10 cellular contexts compared by ENCODE assay signal in the genomic region with DNA sequence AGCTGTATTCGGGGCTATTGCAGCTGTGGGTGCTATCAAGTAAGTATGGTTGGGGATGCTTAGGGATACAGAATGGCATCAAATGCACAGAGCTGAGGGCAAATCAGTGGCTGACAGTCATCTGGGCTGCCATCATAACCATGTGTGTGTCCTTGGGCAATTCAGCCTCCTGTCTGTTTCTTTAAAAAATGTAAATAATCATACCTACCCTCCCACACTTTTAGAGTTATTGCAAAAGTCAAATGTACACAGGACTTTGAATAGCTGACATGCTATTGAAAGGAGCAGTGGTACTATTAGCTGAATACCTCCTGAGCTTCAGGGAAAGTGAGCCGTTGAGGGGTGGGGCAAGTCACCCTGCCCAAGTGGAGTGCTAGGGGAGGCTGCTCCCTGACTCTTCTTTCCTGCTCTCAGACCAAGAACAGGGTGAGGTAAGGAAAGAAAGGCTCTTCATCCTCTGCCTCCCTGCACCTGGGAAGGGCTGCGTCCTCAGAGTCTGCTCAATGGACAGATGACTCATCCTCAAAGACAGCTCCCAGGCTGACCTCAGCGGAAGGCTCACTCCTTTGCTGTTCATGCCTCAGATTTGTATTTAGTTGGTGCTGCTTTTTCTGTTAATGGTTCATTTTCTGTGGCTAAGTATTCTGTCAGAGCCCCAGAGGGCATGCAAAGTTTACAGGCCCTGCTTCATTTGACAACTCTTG. TPM values are rescaled to one million over a fixed set of nuclear protein-coding genes. Genes with fewer than 3 reads are reported as not detected.
A peak's percentile ranks its signal among the peaks of the same experiment; 100 is the strongest.
DNase-seq lines count a peak whose midpoint lies in the region; ATAC-seq and TF ChIP-seq lines count a peak whose summit lies in the region.
"Had no signal": no experiment of that assay in that cellular context is flagged by ENCODE, and none has a peak within 500 bp of the region (broad histone marks: within the 10 kb centered on the region; RNA-seq: fewer than 3 reads in every experiment).

No MANE protein-coding gene starts in this region.

- TF ChIP-seq CTCF in 22Rv1 (IDR thresholded peaks at IDR 0.05) (no peak), GM13977 (IDR thresholded peaks at IDR 0.05; ENCODE audit: extremely low read depth, insufficient read depth, missing control alignments) (no peak)

- peak; percentile 77 for ATAC-seq in GM21390 (IDR thresholded peaks at IDR 0.05; ENCODE audit: unreplicated experiment)
- ATAC-seq in HG03280 (IDR thresholded peaks at IDR 0.05; ENCODE audit: unreplicated experiment): no peak
- ATAC-seq in HG03457 (IDR thresholded peaks at IDR 0.05; ENCODE audit: unreplicated experiment): no peak

- in situ Hi-C loops in GM13977 (cut with MboI; ENCODE audit: low pct_unique_long_range_greater_than_20kb, low sequenced_read_pairs, unreplicated experiment): no loop called here

- H3K9me3 ChIP-seq in MG63: no peaks in the 10 kb centered on the region

- H3K27ac ChIP-seq in 22Rv1: peak overlapping the region; percentile 19; the same call in 1 of the 2 replicates
- H3K27ac ChIP-seq: cardiac muscle cell had no signal

- no peaks in the 10 kb centered on the region for H3K27me3 ChIP-seq in MG63

- DNase-seq in MG63: peak; percentile 67
- DNase-seq in fibroblast of peridontal ligament (ENCODE audit: extremely low read depth): peak; percentile 68
- DNase-seq in GM13977 (ENCODE audit: low spot score): no peak
- DNase-seq in SKM-1 (lab: John Stamatoyannopoulos, UW; ENCODE audit: unreplicated experiment): no peak
- DNase-seq: NCI-H146 had no signal

- H3K36me3 ChIP-seq in MG63: no peaks in the 10 kb centered on the region
- H3K36me3 ChIP-seq: cardiac muscle cell had no signal

- no peak overlapping the region for H3K4me3 ChIP-seq in MG63
- H3K4me3 ChIP-seq: cardiac muscle cell had no signal

RNA-seq across cellular contexts. Expression of gene BZW1, which starts 54.9 kb away (rescaled TPM):
- 281 and 464 TPM in 2 replicates for total RNA-seq in MG63 (2014; rRNA removed; shearing (Covaris generic); ENCODE audit: low replicate concordance)

Comparison
In these comparisons a context has a peak if more than half of its experiments do, and no peak if none do; other contexts are left out.
1. DNase-seq: peak in MG63 (single experiment) and fibroblast of peridontal ligament (single experiment); none in GM13977 (single experiment) and SKM-1 (single experiment).